ENCODE assay signal across 9 cellular contexts in the genomic region with DNA sequence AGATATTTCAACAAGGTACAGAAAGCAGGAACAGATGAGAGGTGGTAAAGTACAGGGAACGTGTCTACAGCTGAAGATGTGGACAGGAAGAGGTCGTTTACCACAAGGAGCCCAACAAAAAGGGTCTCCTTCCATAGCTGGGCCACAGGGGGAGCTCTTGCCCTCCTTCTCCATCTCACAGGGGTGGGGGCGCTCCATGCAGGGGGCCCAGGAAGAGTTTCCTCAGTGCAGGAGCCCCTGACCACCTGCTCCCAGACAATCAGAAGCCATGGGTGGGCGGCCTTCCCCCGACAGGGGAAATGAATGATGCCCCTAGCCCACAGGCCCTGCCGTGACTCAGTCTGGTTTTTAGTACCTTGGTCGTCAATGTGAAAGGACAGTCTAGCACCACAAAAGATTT.
DNase-seq lines count a peak whose midpoint lies in the region; ATAC-seq and FAIRE-seq lines count a peak whose summit lies in the region.
"Had no signal": no experiment of that assay in that cellular context is flagged by ENCODE, and none has a peak within 500 bp of the region (broad histone marks: within the 10 kb centered on the region; RNA-seq: fewer than 3 reads in every experiment).

No MANE protein-coding gene starts in this region.

- H3K36me3 Mint-ChIP-seq in activated naive CD8-positive, alpha-beta T cell treated with anti-CD3 and anti-CD28 coated beads, Interleukin-2, amount 50 U/mL, for 24 hours (ENCODE audit: low read depth): no peaks in the 10 kb centered on the region

- no peak overlapping the region for H3K4me3 Mint-ChIP-seq in activated naive CD8-positive, alpha-beta T cell treated with anti-CD3 and anti-CD28 coated beads, Interleukin-2, amount 50 U/mL, for 24 hours
- H3K4me3 Mint-ChIP-seq: activated B cell treated with CpG ODN at 0.5 μM for 24 hours had no signal

- peaks cover 23% of the 10 kb centered on the region for H3K4me1 Mint-ChIP-seq in activated naive CD8-positive, alpha-beta T cell treated with anti-CD3 and anti-CD28 coated beads, Interleukin-2, amount 50 U/mL, for 24 hours
- H3K4me1 Mint-ChIP-seq: activated B cell treated with CpG ODN at 0.5 μM for 24 hours had no signal

- peak; percentile 13 to 16 for DNase-seq in SHP77 (lab: John Stamatoyannopoulos, UW)
- DNase-seq in SHP77 treated with DMSO at 0.1 percent for 48 hours (lab: John Stamatoyannopoulos, UW): no peak
- peak; percentile 70 for DNase-seq in activated naive CD8-positive, alpha-beta T cell treated with anti-CD3 and anti-CD28 coated beads, Interleukin-2, amount 50 U/mL, for 24 hours
- DNase-seq in stimulated activated CD4-positive, alpha-beta T cell treated with anti-CD3 and anti-CD28 coated beads, Interleukin-2, amount 100 ng/mL, for 48 hours: peak; percentile 16 to 22
- DNase-seq in NCI-H2171 treated with DMSO at 0.1 percent for 48 hours (lab: John Stamatoyannopoulos, UW): no peak
- DNase-seq in RCC 7860 (ENCODE audit: low spot score): no peak
- DNase-seq in NCI-H345 treated with DMSO at 0.1 percent for 48 hours (lab: John Stamatoyannopoulos, UW; ENCODE audit: unreplicated experiment): no peak
- DNase-seq: activated B cell treated with CpG ODN at 0.5 μM for 24 hours had no signal

- FAIRE-seq in RCC 7860 (lab: Jason Lieb, UNC): no peak

- H3K9me3 Mint-ChIP-seq in activated naive CD8-positive, alpha-beta T cell treated with anti-CD3 and anti-CD28 coated beads, Interleukin-2, amount 50 U/mL, for 24 hours: no peaks in the 10 kb centered on the region
- H3K9me3 Mint-ChIP-seq: activated B cell treated with CpG ODN at 0.5 μM for 24 hours had no signal

- H3K27me3 Mint-ChIP-seq in activated naive CD8-positive, alpha-beta T cell treated with anti-CD3 and anti-CD28 coated beads, Interleukin-2, amount 50 U/mL, for 24 hours: peaks cover 47% of the 10 kb centered on the region

- H3K27ac Mint-ChIP-seq in activated naive CD8-positive, alpha-beta T cell treated with anti-CD3 and anti-CD28 coated beads, Interleukin-2, amount 50 U/mL, for 24 hours: peak overlapping the region; percentile 48
- H3K27ac Mint-ChIP-seq: activated B cell treated with CpG ODN at 0.5 μM for 24 hours had no signal

- ATAC-seq in HG03378 (IDR thresholded peaks at IDR 0.05; ENCODE audit: unreplicated experiment): peak; percentile 60
- ATAC-seq in activated naive CD8-positive, alpha-beta T cell treated with anti-CD3 and anti-CD28 coated beads, Interleukin-2, amount 50 U/mL, for 24 hours: peak; percentile 87

Comparison
In these comparisons a context has a peak if more than half of its experiments do, and no peak if none do; other contexts are left out.
1. DNase-seq: peak in SHP77 (2 of 2), activated naive CD8-positive, alpha-beta T cell treated with anti-CD3 and anti-CD28 coated beads, Interleukin-2, amount 50 U/mL, for 24 hours (single experiment) and stimulated activated CD4-positive, alpha-beta T cell treated with anti-CD3 and anti-CD28 coated beads, Interleukin-2, amount 100 ng/mL, for 48 hours (2 of 2); none in SHP77 treated with DMSO at 0.1 percent for 48 hours (single experiment), NCI-H2171 treated with DMSO at 0.1 percent for 48 hours (single experiment), RCC 7860 (single experiment) and NCI-H345 treated with DMSO at 0.1 percent for 48 hours (single experiment).